19 cellular contexts compared by ENCODE assay signal in genomic region chr11:69516526-69516925, GRCh38. TPM values are rescaled to one million over a fixed set of nuclear protein-coding genes. Genes with fewer than 3 reads are reported as not detected.
"Had no signal": no experiment of that assay in that cellular context is flagged by ENCODE, and none has a peak within 500 bp of the region (broad histone marks: within the 10 kb centered on the region; RNA-seq: fewer than 3 reads in every experiment).

No MANE protein-coding gene starts in this region.

- H3K4me3 ChIP-seq: gastroesophageal sphincter, heart right ventricle, left lung, ovary, tibial artery had no signal

- H3K4me3 Mint-ChIP-seq: activated CD8-positive, alpha-beta T cell treated with anti-CD3 and anti-CD28 coated beads for 36 hours; activated naive CD4-positive, alpha-beta T cell treated with anti-CD3 and anti-CD28 coated beads for 36 hours; brain; naive thymus-derived CD4-positive, alpha-beta T cell; T-helper 2 cell treated with Interferon-gamma antibody and Interleukin-4, amounts not matched to agents 5 μg/mL and 100 μg/mL, for 36 hours had no signal

- H3K36me3 Mint-ChIP-seq: brain had no signal

- H3K27ac ChIP-seq: gastroesophageal sphincter, heart right ventricle, left lung, ovary, tibial artery had no signal

- H3K9me3 ChIP-seq: ovary had no signal

- DNase-seq: activated CD4-positive, alpha-beta T cell treated with anti-CD3 and anti-CD28 coated beads for 48 hours; activated CD4-positive, CD25-positive, alpha-beta regulatory T cell; activated CD8-positive, alpha-beta T cell treated with anti-CD3 and anti-CD28 coated beads for 36 hours; activated naive CD4-positive, alpha-beta T cell treated with anti-CD3 and anti-CD28 coated beads for 36 hours; activated T-cell treated with anti-CD3 and anti-CD28 coated beads, Interleukin-2, amount 50 U/mL, for 1 hour; cortex of kidney; erythroblast; heart right ventricle; mesendoderm; naive thymus-derived CD4-positive, alpha-beta T cell; ovary; stimulated activated naive CD8-positive, alpha-beta T cell treated with anti-CD3 and anti-CD28 coated beads, Interleukin-15, Interleukin-2, amounts not matched to agents 100 U/mL and 50 U/mL, for 24 hours; tibial artery had no signal

- H3K4me1 Mint-ChIP-seq: brain had no signal

- H3K27ac Mint-ChIP-seq: activated CD8-positive, alpha-beta T cell treated with anti-CD3 and anti-CD28 coated beads for 36 hours; activated naive CD4-positive, alpha-beta T cell treated with anti-CD3 and anti-CD28 coated beads for 36 hours; brain; T-helper 2 cell treated with Interferon-gamma antibody and Interleukin-4, amounts not matched to agents 5 μg/mL and 100 μg/mL, for 36 hours had no signal

- H3K36me3 ChIP-seq: gastroesophageal sphincter, heart right ventricle, left lung, ovary, tibial artery had no signal

- H3K4me1 ChIP-seq: gastroesophageal sphincter, heart right ventricle, left lung, tibial artery had no signal

- ATAC-seq: activated CD8-positive, alpha-beta T cell treated with anti-CD3 and anti-CD28 coated beads for 36 hours; gastroesophageal sphincter; heart right ventricle; naive thymus-derived CD4-positive, alpha-beta T cell; stimulated activated naive CD8-positive, alpha-beta T cell treated with anti-CD3 and anti-CD28 coated beads, Interleukin-15, Interleukin-2, amounts not matched to agents 100 U/mL and 50 U/mL, for 24 hours had no signal

- H3K27me3 ChIP-seq: gastroesophageal sphincter, heart right ventricle, left lung, ovary, tibial artery had no signal

RNA-seq across cellular contexts. Expression of gene LINC01488, which starts 35.1 kb away (rescaled TPM):
- total RNA-seq: activated CD8-positive, alpha-beta T cell treated with anti-CD3 and anti-CD28 coated beads for 36 hours; activated naive CD4-positive, alpha-beta T cell treated with anti-CD3 and anti-CD28 coated beads for 36 hours; gastroesophageal sphincter; kidney epithelial cell; left lung; mucosa of gallbladder; naive thymus-derived CD4-positive, alpha-beta T cell; ovary had no signal
- polyA plus RNA-seq: naive thymus-derived CD4-positive, alpha-beta T cell; ovary had no signal
